In genomic region chr15:70875001-70875782, GRCh38 we compare ENCODE assay signal across 10 cellular contexts. TPM values are rescaled to one million over a fixed set of nuclear protein-coding genes. Genes with fewer than 3 reads are reported as not detected.
DNase-seq lines count a peak whose midpoint lies in the region; ATAC-seq and TF ChIP-seq lines count a peak whose summit lies in the region.
"Had no signal": no experiment of that assay in that cellular context is flagged by ENCODE, and none has a peak within 500 bp of the region (broad histone marks: within the 10 kb centered on the region; RNA-seq: fewer than 3 reads in every experiment).

No MANE protein-coding gene starts in this region.

- H4K8ac ChIP-seq in IMR-90 (ENCODE audit: low read depth in 2 of 2, low read length in 2 of 2) = peak overlapping the region in 1 of 2 experiments; percentile 44; a peak in 1 of 4 replicates

- BruUV-seq in A673 (replicated peaks; lab: Mats Ljungman, UMichigan) = no TSS peak
- BruUV-seq in IMR-90 (replicated peaks; lab: Mats Ljungman, UMichigan) = no TSS peak

- no peaks in the 10 kb centered on the region; the same call in 1 of the 2 replicates for H3K9me1 ChIP-seq in IMR-90 (ENCODE audit: insufficient read depth, low read length)

- H3K4me1 Mint-ChIP-seq in activated naive CD8-positive, alpha-beta T cell treated with anti-CD3 and anti-CD28 coated beads for 36 hours = no peaks in the 10 kb centered on the region
- no peaks in the 10 kb centered on the region for H3K4me1 Mint-ChIP-seq in effector memory CD8-positive, alpha-beta T cell (ENCODE audit: low read depth in 2 of 2)

- H3K4ac ChIP-seq in IMR-90 (ENCODE audit: low read depth, low read length) = 0 out of 2 replicates have a peak overlapping the region, but pooled peaks have one; percentile 3

- no peaks in the 10 kb centered on the region; a peak in 1 of 4 replicates for H3K79me1 ChIP-seq in IMR-90 (ENCODE audit: low read depth in 1 of 2, low read length in 2 of 2)

- no peak overlapping the region for H3K27ac ChIP-seq in A673 (ENCODE audit: low read depth, low read length, poor library complexity, severe bottlenecking)
- H3K27ac ChIP-seq in IMR-90 (ENCODE audit: insufficient read depth, low read length) = no peak overlapping the region

- H3K4me2 ChIP-seq in IMR-90 (ENCODE audit: low read depth, low read length) = no peak overlapping the region

- H2AK9ac ChIP-seq in IMR-90 (replicated peaks; ENCODE audit: low read depth, low read length, poor library complexity) = no peak overlapping the region

- WGBS in IMR-90 (ENCODE audit: extremely low coverage in 2 of 2, insufficient read length in 1 of 2), 2 experiments = no CpG with 5 or more reads among the region's 7 CpGs

- H3K27me3 ChIP-seq in A673 (replicated peaks; ENCODE audit: insufficient read depth, low read depth, low read length, poor library complexity) (no peaks in the 10 kb centered on the region), IMR-90 (ENCODE audit: control insufficient read depth, insufficient read depth, low read length) (no peaks in the 10 kb centered on the region)

- H3K9ac ChIP-seq in IMR-90 (ENCODE audit: low read depth, low read length) = no peak overlapping the region

- peak overlapping the region; percentile 44 for H2BK120ac ChIP-seq in IMR-90 (ENCODE audit: low read depth, low read length)

- no peaks in the 10 kb centered on the region for H3K9me3 ChIP-seq in A673 (ENCODE audit: low read depth, low read length, poor library complexity, severe bottlenecking)
- peaks cover 2% of the 10 kb centered on the region; the same call in 1 of the 2 replicates for H3K9me3 ChIP-seq in IMR-90 (ENCODE audit: control insufficient read depth, insufficient read depth, low read length)

- no peaks in the 10 kb centered on the region for H3K9me3 Mint-ChIP-seq in activated naive CD8-positive, alpha-beta T cell treated with anti-CD3 and anti-CD28 coated beads for 36 hours
- peaks cover 0 to 1% of the 10 kb centered on the region in 2 donors for H3K9me3 Mint-ChIP-seq in effector memory CD8-positive, alpha-beta T cell

- peak overlapping the region; percentile 34; the same call in 1 of the 2 replicates for H3K14ac ChIP-seq in IMR-90 (replicated peaks; ENCODE audit: low read depth, low read length)

- H3K36me3 ChIP-seq in A673 (ENCODE audit: insufficient read depth, low read length, poor library complexity, severe bottlenecking) = no peaks in the 10 kb centered on the region
- H3K36me3 ChIP-seq in IMR-90 (ENCODE audit: control insufficient read depth, insufficient read depth, low read length) = no peaks in the 10 kb centered on the region

- peak overlapping the region; percentile 13; the same call in 1 of the 3 replicates for H2BK15ac ChIP-seq in IMR-90 (ENCODE audit: low read depth, low read length)

- POLR2A ChIA-PET in A673 (lab: Charles Lee; ENCODE audit: low non-redundant PET) = no interaction called here
- POLR2A ChIA-PET in IMR-90 (lab: Charles Lee; ENCODE audit: unreplicated experiment) = no interaction called here

- intact Hi-C loops in A673 (cut with micrococcal nuclease; ENCODE audit: unreplicated experiment) = loop anchor here (1.0 to 5.0 kb wide), 2 partner anchors 50 to 198 kb away; no protein-coding TSS in a partner anchor
- intact Hi-C loops in IMR-90 (cut with micrococcal nuclease) = loop anchor here (1.0 to 10.0 kb wide), 4 partner anchors 50 to 1400 kb away; partner anchors contain the start of gene UACA

- H3K36me3 Mint-ChIP-seq in activated naive CD8-positive, alpha-beta T cell treated with anti-CD3 and anti-CD28 coated beads for 36 hours = no peaks in the 10 kb centered on the region
- no peaks in the 10 kb centered on the region for H3K36me3 Mint-ChIP-seq in effector memory CD8-positive, alpha-beta T cell (ENCODE audit: insufficient read depth)

- no peak overlapping the region for H4K5ac ChIP-seq in IMR-90 (ENCODE audit: low read depth, low read length)

- H3K23ac ChIP-seq in IMR-90 (ENCODE audit: low read depth, low read length) = no peak overlapping the region

- no peak overlapping the region for H3K27ac Mint-ChIP-seq in activated naive CD8-positive, alpha-beta T cell treated with anti-CD3 and anti-CD28 coated beads for 36 hours
- no peak overlapping the region for H3K27ac Mint-ChIP-seq in effector memory CD8-positive, alpha-beta T cell

- TF ChIP-seq RAD21 in IMR-90 (IDR thresholded peaks at IDR 0.05; ENCODE audit: low read length) = peak; percentile 81

- H3K56ac ChIP-seq in IMR-90 (ENCODE audit: extremely low read depth, insufficient read depth, low read length) = no peak overlapping the region

- CTCF ChIA-PET in A673 (lab: Charles Lee) (interaction anchor here (0.5 to 1.9 kb wide), 9 partner anchors 9 to 869 kb away, joined by 3 to 16 read pairs (median 4); no protein-coding TSS in a partner anchor), IMR-90 (lab: Yijun Ruan, JAX) (interaction anchor here (0.7 to 2.4 kb wide), 13 partner anchors 10 to 306 kb away, joined by 3 to 28 read pairs (median 4); partner anchors contain the start of gene LARP6)

- no peak for TF ChIP-seq POLR2A in IMR-90 (IDR thresholded peaks at IDR 0.05; ENCODE audit: low read depth, low read length)

- peak overlapping the region; percentile 78; the same call in 1 of the 2 replicates for H2BK20ac ChIP-seq in IMR-90 (ENCODE audit: low read depth, low read length)

- ATAC-seq in IMR-90 (ENCODE audit: low read depth) = peak; percentile 70
- ATAC-seq in left lobe of liver = peak; percentile 89
- ATAC-seq in GM19351 (IDR thresholded peaks at IDR 0.05; ENCODE audit: unreplicated experiment) = no peak
- no peak for ATAC-seq in effector memory CD8-positive, alpha-beta T cell (replicated peaks)

- H3K27me3 Mint-ChIP-seq in activated naive CD8-positive, alpha-beta T cell treated with anti-CD3 and anti-CD28 coated beads for 36 hours = peaks cover 37% of the 10 kb centered on the region
- H3K27me3 Mint-ChIP-seq in effector memory CD8-positive, alpha-beta T cell = peaks cover 35 to 62% of the 10 kb centered on the region in 2 donors

- peak; percentile 69 for TF ChIP-seq CTCF in A673 (conservative IDR thresholded peaks at IDR 0.05; ENCODE audit: low read depth, low read length)
- peak; percentile 75 for TF ChIP-seq CTCF in IMR-90 (conservative IDR thresholded peaks at IDR 0.05; ENCODE audit: low read depth, low read length)

- H2AFZ ChIP-seq in IMR-90 (replicated peaks; ENCODE audit: low read length, poor library complexity) = no peak overlapping the region

- H4K91ac ChIP-seq in IMR-90 (ENCODE audit: insufficient read depth, low read depth, low read length) = no peak overlapping the region; the same call in 1 of the 2 replicates

- DNase-seq in A673 (ENCODE audit: low spot score) (peak; percentile 49), IMR-90 (peak; percentile 58), cerebellum (ENCODE audit: low spot score) (peak; percentile 8), left lobe of liver (ENCODE audit: low spot score) (no peak)
- no peak for DNase-seq in activated naive CD8-positive, alpha-beta T cell treated with anti-CD3 and anti-CD28 coated beads for 36 hours
- DNase-seq in effector memory CD8-positive, alpha-beta T cell = no peak
- DNase-seq in stimulated activated CD4-positive, alpha-beta T cell treated with anti-CD3 and anti-CD28 coated beads, Interleukin-2, amount 100 ng/mL, for 24 hours = no peak
- DNase-seq: Calu3, NCI-H524 treated with DMSO at 0.1 percent for 48 hours had no signal

- no peaks in the 10 kb centered on the region for H4K20me1 ChIP-seq in IMR-90 (ENCODE audit: insufficient read depth, low read length)

- H3K4me3 Mint-ChIP-seq in activated naive CD8-positive, alpha-beta T cell treated with anti-CD3 and anti-CD28 coated beads for 36 hours = no peak overlapping the region
- no peak overlapping the region for H3K4me3 Mint-ChIP-seq in effector memory CD8-positive, alpha-beta T cell

- H2AK5ac ChIP-seq in IMR-90 (ENCODE audit: low read depth, low read length) = no peak overlapping the region

- in situ Hi-C loops in IMR-90 (cut with MboI; ENCODE audit: low sequenced_read_pairs) = loop anchor here (10.0 kb wide), 2 partner anchors 50 to 190 kb away; no protein-coding TSS in a partner anchor

- H3K18ac ChIP-seq in IMR-90 (ENCODE audit: low read depth, low read length) = peak overlapping the region; percentile 76; the same call in 1 of the 2 replicates

- H3K4me3 ChIP-seq in A673 (ENCODE audit: low read depth, low read length, poor library complexity, severe bottlenecking) (no peak overlapping the region), IMR-90 (ENCODE audit: insufficient read depth, low read depth, low read length) (no peak overlapping the region)

- peaks cover 11% of the 10 kb centered on the region for H3K4me1 ChIP-seq in A673 (ENCODE audit: insufficient read depth, low read length, poor library complexity, severe bottlenecking)
- peaks cover 7% of the 10 kb centered on the region; the same call in 1 of the 2 replicates for H3K4me1 ChIP-seq in IMR-90 (ENCODE audit: control insufficient read depth, insufficient read depth, low read length)

- dilution Hi-C loops in IMR-90 (cut with HindIII; ENCODE audit: low sequenced_read_pairs, unreplicated experiment) = no loop called here

- H2BK5ac ChIP-seq in IMR-90 (ENCODE audit: low read depth, low read length, poor library complexity, severe bottlenecking) = no peak overlapping the region

TF ChIP-seq in IMR-90, 13 proteins besides CTCF, POLR2A, EP300 and RAD21 (continues in another document):
- TF ChIP-seq SMC3 (IDR thresholded peaks at IDR 0.05; ENCODE audit: low read depth, low read length) = peak; percentile 75

RNA-seq across cellular contexts. Expression of gene THAP10, which starts 17.0 kb away (rescaled TPM):
- total RNA-seq in A673 (2021) (6.2 and 6.6 TPM in 2 replicates), IMR-90 (2012; rRNA removed) (2.3 and 3.6 TPM in 2 replicates), cerebellum (5.1 TPM), left lobe of liver (0.93 TPM)
- 2.8 and 3.0 TPM in 2 replicates for polyA plus RNA-seq in IMR-90 (2012; rRNA removed)
- 1.6 and 1.8 TPM in 2 replicates for polyA plus RNA-seq in IMR-90 (2012; cell fraction: cytosol; rRNA removed)
- polyA plus RNA-seq in IMR-90 (2012; cell fraction: nucleus; rRNA removed; ENCODE audit: low replicate concordance) = 0.86 and 1.4 TPM in 2 replicates
- under 1 TPM; 0.22 to 0.43 TPM for total RNA-seq in activated naive CD8-positive, alpha-beta T cell treated with anti-CD3 and anti-CD28 coated beads for 36 hours

RNA-seq across cellular contexts. Expression of gene LRRC49, which starts 17.4 kb away (rescaled TPM):
- total RNA-seq in A673 (2021) = 9.2 and 10.9 TPM in 2 replicates
- total RNA-seq in IMR-90 (2012; rRNA removed) = 16.8 and 19.2 TPM in 2 replicates
- polyA plus RNA-seq in IMR-90 (2012; rRNA removed) = 7.2 and 8.6 TPM in 2 replicates
- polyA plus RNA-seq in IMR-90 (2012; cell fraction: cytosol; rRNA removed) = 3.8 TPM in 2 replicates
- polyA plus RNA-seq in IMR-90 (2012; cell fraction: nucleus; rRNA removed; ENCODE audit: low replicate concordance) = 5.3 and 21.3 TPM in 2 replicates
- total RNA-seq in cerebellum = 106 TPM
- total RNA-seq in left lobe of liver = 0.25 TPM
- 1 to 10 TPM in 1 of 2 experiments, under 1 TPM in 1; 0.50 to 1.6 TPM for total RNA-seq in activated naive CD8-positive, alpha-beta T cell treated with anti-CD3 and anti-CD28 coated beads for 36 hours

RNA-seq across cellular contexts. Expression of gene LARP6, which starts 21.2 kb away (rescaled TPM):
- total RNA-seq in A673 (2021) (53.6 and 57.8 TPM in 2 replicates), IMR-90 (2012; rRNA removed) (36.4 and 78.3 TPM in 2 replicates), cerebellum (5.1 TPM), left lobe of liver (1.9 TPM)
- polyA plus RNA-seq in IMR-90 (2012; rRNA removed) = 135 and 146 TPM in 2 replicates
- polyA plus RNA-seq in IMR-90 (2012; cell fraction: cytosol; rRNA removed) = 160 and 262 TPM in 2 replicates
- 56.0 and 108 TPM in 2 replicates for polyA plus RNA-seq in IMR-90 (2012; cell fraction: nucleus; rRNA removed; ENCODE audit: low replicate concordance)
- 1 to 10 TPM in 1 of 2 experiments, under 1 TPM in 1; 0.12 to 1.9 TPM for total RNA-seq in activated naive CD8-positive, alpha-beta T cell treated with anti-CD3 and anti-CD28 coated beads for 36 hours

Comparison
In these comparisons a context has a peak if more than half of its experiments do, and no peak if none do; other contexts are left out.
1. DNase-seq: peak in A673 (single experiment), IMR-90 (single experiment) and cerebellum (single experiment); none in left lobe of liver (single experiment), activated naive CD8-positive, alpha-beta T cell treated with anti-CD3 and anti-CD28 coated beads for 36 hours (single experiment), effector memory CD8-positive, alpha-beta T cell (0 of 3) and stimulated activated CD4-positive, alpha-beta T cell treated with anti-CD3 and anti-CD28 coated beads, Interleukin-2, amount 100 ng/mL, for 24 hours (0 of 2).
2. ATAC-seq: peak in IMR-90 (single experiment) and left lobe of liver (single experiment); none in GM19351 (single experiment) and effector memory CD8-positive, alpha-beta T cell (single experiment).